ENCODE assay signal across 8 cellular contexts in the genomic region with DNA sequence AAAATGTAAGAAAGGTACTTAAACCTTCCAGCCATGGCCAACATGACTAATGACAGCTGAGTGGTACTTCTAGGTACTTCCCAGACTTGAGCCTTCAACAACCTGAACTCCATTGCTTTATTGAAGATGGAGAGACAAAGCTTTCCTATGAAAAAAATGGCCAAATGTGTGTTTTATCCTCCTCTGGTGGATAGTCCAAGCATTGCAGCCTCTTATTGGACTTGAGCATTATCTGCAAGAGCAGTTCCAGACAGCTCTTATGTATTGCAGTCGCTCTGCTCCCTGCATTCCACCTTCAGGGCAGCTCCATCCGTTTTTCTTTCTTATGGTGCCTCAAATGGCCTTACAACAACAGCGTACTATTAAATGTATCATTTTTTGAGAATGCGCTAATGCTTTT.
DNase-seq lines count a peak whose midpoint lies in the region; ATAC-seq and TF ChIP-seq lines count a peak whose summit lies in the region.

No MANE protein-coding gene starts in this region.

- H3K9me2 ChIP-seq in OCI-LY7 (ENCODE audit: insufficient read depth, low read length), result no peaks in the 10 kb centered on the region

- H3K36me3 ChIP-seq in OCI-LY7 (ENCODE audit: insufficient read depth, low read length) (no peaks in the 10 kb centered on the region), transverse colon (no peaks in the 10 kb centered on the region)

- no peaks in the 10 kb centered on the region for H3K27me3 ChIP-seq in transverse colon

- ATAC-seq in GM18868 (IDR thresholded peaks at IDR 0.05; ENCODE audit: unreplicated experiment) (peak; percentile 63), HG03558 (IDR thresholded peaks at IDR 0.05; ENCODE audit: extremely low read depth, unreplicated experiment) (peak; percentile 75)
- no peak for ATAC-seq in activated CD8-positive, alpha-beta memory T cell treated with anti-CD3 and anti-CD28 coated beads, Interleukin-2, amount 10 ng/mL, durations not matched to agents 7 days and 5 days

- no peak overlapping the region for H3K4me2 ChIP-seq in OCI-LY7 (ENCODE audit: low read length)

- H3K9me3 ChIP-seq in OCI-LY7 (ENCODE audit: low read length), result no peaks in the 10 kb centered on the region
- H3K9me3 ChIP-seq in transverse colon, result no peaks in the 10 kb centered on the region

- H3K4me1 Mint-ChIP-seq in activated CD8-positive, alpha-beta memory T cell treated with anti-CD3 and anti-CD28 coated beads, Interleukin-2, amount 10 ng/mL, durations not matched to agents 7 days and 5 days, result no peaks in the 10 kb centered on the region
- no peaks in the 10 kb centered on the region for H3K4me1 Mint-ChIP-seq in activated naive CD4-positive, alpha-beta T cell treated with anti-CD3 and anti-CD28 coated beads for 36 hours (ENCODE audit: low read depth)

- no peak overlapping the region for H3K4me3 Mint-ChIP-seq in activated CD8-positive, alpha-beta memory T cell treated with anti-CD3 and anti-CD28 coated beads, Interleukin-2, amount 10 ng/mL, durations not matched to agents 7 days and 5 days
- no peak overlapping the region for H3K4me3 Mint-ChIP-seq in activated naive CD4-positive, alpha-beta T cell treated with anti-CD3 and anti-CD28 coated beads for 36 hours

- no peak overlapping the region for H3K27ac Mint-ChIP-seq in activated CD8-positive, alpha-beta memory T cell treated with anti-CD3 and anti-CD28 coated beads, Interleukin-2, amount 10 ng/mL, durations not matched to agents 7 days and 5 days
- no peak overlapping the region for H3K27ac Mint-ChIP-seq in activated naive CD4-positive, alpha-beta T cell treated with anti-CD3 and anti-CD28 coated beads for 36 hours

- H3K4me1 ChIP-seq in OCI-LY7 (ENCODE audit: insufficient read depth, low read length, poor library complexity, severe bottlenecking) (no peaks in the 10 kb centered on the region), transverse colon (no peaks in the 10 kb centered on the region)

- POLR2A ChIA-PET in OCI-LY7 (lab: Charles Lee), result no interaction called here

- no peaks in the 10 kb centered on the region for H3K9me3 Mint-ChIP-seq in activated CD8-positive, alpha-beta memory T cell treated with anti-CD3 and anti-CD28 coated beads, Interleukin-2, amount 10 ng/mL, durations not matched to agents 7 days and 5 days (ENCODE audit: low read depth)
- no peaks in the 10 kb centered on the region for H3K9me3 Mint-ChIP-seq in activated naive CD4-positive, alpha-beta T cell treated with anti-CD3 and anti-CD28 coated beads for 36 hours

- in situ Hi-C loops in transverse colon (cut with MboI; ENCODE audit: low pct_ligation_motif_present in 1 of 4, low pct_unique_long_range_greater_than_20kb in 1 of 4, low sequenced_read_pairs in 3 of 4), result no loop called here

- BruUV-seq in OCI-LY7 (replicated peaks; lab: Mats Ljungman, UMichigan), result no TSS peak

- H3K4me3 ChIP-seq in OCI-LY7 (ENCODE audit: low read depth, low read length, poor library complexity, severe bottlenecking), result no peak overlapping the region
- H3K4me3 ChIP-seq in foreskin fibroblast (ENCODE audit: low read depth in 1 of 2, low read length in 2 of 2), result no peak overlapping the region
- H3K4me3 ChIP-seq in transverse colon, result no peak overlapping the region

- peak; percentile 35 for TF ChIP-seq CTCF in AG09319 (IDR thresholded peaks at IDR 0.05; ENCODE audit: low read depth, low read length)
- peak; percentile 71 for TF ChIP-seq CTCF in OCI-LY7 (conservative IDR thresholded peaks at IDR 0.05; ENCODE audit: low read length)
- peak; percentile 39 for TF ChIP-seq CTCF in foreskin fibroblast (IDR thresholded peaks at IDR 0.05; ENCODE audit: low read depth, low read length)
- peak; percentile 33 to 65 (median 55) for TF ChIP-seq CTCF in transverse colon (IDR thresholded peaks at IDR 0.05)

- no peak for TF ChIP-seq POLR2A in transverse colon (IDR thresholded peaks at IDR 0.05)

- H3K27ac ChIP-seq in OCI-LY7 (ENCODE audit: low read depth, low read length, poor library complexity, severe bottlenecking) (no peak overlapping the region), transverse colon (no peak overlapping the region)

- no peaks in the 10 kb centered on the region for H4K20me1 ChIP-seq in OCI-LY7 (ENCODE audit: insufficient read depth, low read length)

- CTCF ChIA-PET in OCI-LY7 (lab: Charles Lee; ENCODE audit: unreplicated experiment), result no interaction called here
- CTCF ChIA-PET in activated CD8-positive, alpha-beta memory T cell treated with anti-CD3 and anti-CD28 coated beads, Interleukin-2, amount 10 ng/mL, durations not matched to agents 7 days and 5 days (lab: Charles Lee), result no interaction called here
- CTCF ChIA-PET in activated naive CD4-positive, alpha-beta T cell treated with anti-CD3 and anti-CD28 coated beads for 36 hours (lab: Charles Lee), result interaction anchor here (0.6 to 1.2 kb wide), 2 partner anchors 12 to 835 kb away, joined by 3 read pairs; no protein-coding TSS in a partner anchor

- WGBS in transverse colon (ENCODE audit: low coverage in 1 of 2), 2 donors, result 61 to 72% methylated on average over 4 of the region's 4 CpGs

- no peak overlapping the region for H2AFZ ChIP-seq in OCI-LY7 (ENCODE audit: low read length)

- H3K36me3 Mint-ChIP-seq in activated CD8-positive, alpha-beta memory T cell treated with anti-CD3 and anti-CD28 coated beads, Interleukin-2, amount 10 ng/mL, durations not matched to agents 7 days and 5 days, result no peaks in the 10 kb centered on the region
- H3K36me3 Mint-ChIP-seq in activated naive CD4-positive, alpha-beta T cell treated with anti-CD3 and anti-CD28 coated beads for 36 hours (ENCODE audit: low read depth), result no peaks in the 10 kb centered on the region

- no peak for TF ChIP-seq EP300 in transverse colon (IDR thresholded peaks at IDR 0.05; ENCODE audit: low read depth)

- no peaks in the 10 kb centered on the region for H3K79me2 ChIP-seq in OCI-LY7 (ENCODE audit: insufficient read depth, low read depth, low read length)

- DNase-seq in AG09319 (ENCODE audit: extremely low read depth, low read depth) (no peak), OCI-LY7 (ENCODE audit: low spot score) (peak; percentile 24), foreskin fibroblast (peak in 1 of 2 donors; percentile 1), transverse colon (no peak)
- no peak for DNase-seq in activated CD8-positive, alpha-beta memory T cell treated with anti-CD3 and anti-CD28 coated beads, Interleukin-2, amount 10 ng/mL, durations not matched to agents 7 days and 5 days
- no peak for DNase-seq in activated naive CD4-positive, alpha-beta T cell treated with anti-CD3 and anti-CD28 coated beads for 36 hours

- intact Hi-C loops in OCI-LY7 (cut with micrococcal nuclease; ENCODE audit: unreplicated experiment), result no loop called here
- intact Hi-C loops in transverse colon (cut with DNase I; ENCODE audit: low total_unique reads), result no loop called here
- intact Hi-C loops in activated naive CD4-positive, alpha-beta T cell treated with anti-CD3 and anti-CD28 coated beads for 36 hours (cut with micrococcal nuclease), result no loop called here

- no peaks in the 10 kb centered on the region for H3K27me3 Mint-ChIP-seq in activated CD8-positive, alpha-beta memory T cell treated with anti-CD3 and anti-CD28 coated beads, Interleukin-2, amount 10 ng/mL, durations not matched to agents 7 days and 5 days
- H3K27me3 Mint-ChIP-seq in activated naive CD4-positive, alpha-beta T cell treated with anti-CD3 and anti-CD28 coated beads for 36 hours (ENCODE audit: low read depth), result peaks cover 2% of the 10 kb centered on the region
